9 cellular contexts compared by ENCODE assay signal in genomic region chr3:110881069-110881468, GRCh38.
A peak's percentile ranks its signal among the peaks of the same experiment; 100 is the strongest.
DNase-seq lines count a peak whose midpoint lies in the region; ATAC-seq and TF ChIP-seq lines count a peak whose summit lies in the region.
"Had no signal": no experiment of that assay in that cellular context is flagged by ENCODE, and none has a peak within 500 bp of the region (broad histone marks: within the 10 kb centered on the region; RNA-seq: fewer than 3 reads in every experiment).

No MANE protein-coding gene starts in this region.

- H3K4me1 ChIP-seq in osteoblast (ENCODE audit: insufficient read depth, low read length) (no peaks in the 10 kb centered on the region), Karpas-422 (ENCODE audit: low read length) (no peaks in the 10 kb centered on the region)
- H3K4me1 ChIP-seq: parathyroid adenoma had no signal

- H3K9ac ChIP-seq in Karpas-422 (ENCODE audit: low read length): no peak overlapping the region
- H3K9ac ChIP-seq: parathyroid adenoma had no signal

- H3K79me2 ChIP-seq in osteoblast (ENCODE audit: insufficient read depth, low read length) (no peaks in the 10 kb centered on the region), Karpas-422 (ENCODE audit: low read length) (no peaks in the 10 kb centered on the region)
- H3K79me2 ChIP-seq: parathyroid adenoma had no signal

- peak overlapping the region; percentile 34 for H3K27ac Mint-ChIP-seq in chondrocyte (ENCODE audit: unreplicated experiment)

- peak; percentile 58 for ATAC-seq in Right ventricle myocardium superior (ENCODE audit: poor library complexity)
- ATAC-seq in HG02678 (IDR thresholded peaks at IDR 0.05; ENCODE audit: unreplicated experiment): peak; percentile 75

- DNase-seq in Right ventricle myocardium superior (peak; percentile 59), cardiac septum (ENCODE audit: low spot score) (no peak), NCI-H2081 treated with DMSO at 0.1 percent for 48 hours (lab: John Stamatoyannopoulos, UW) (peak; percentile 69), chondrocyte (ENCODE audit: low spot score) (no peak), osteoblast (ENCODE audit: insufficient read length, low spot score, missing footprints) (peak; percentile 69), Karpas-422 (no peak), activated gamma-delta T cell treated with Interleukin-2 at 50 U/mL for 16 hours (no peak)

- H4K20me1 ChIP-seq in osteoblast (ENCODE audit: insufficient read depth, low read length) (no peaks in the 10 kb centered on the region), Karpas-422 (ENCODE audit: insufficient read depth, low read depth, low read length) (no peaks in the 10 kb centered on the region)

- no peak overlapping the region for H3K4me3 Mint-ChIP-seq in chondrocyte (ENCODE audit: unreplicated experiment)

- H3K36me3 ChIP-seq in osteoblast (ENCODE audit: insufficient read depth, low read length): no peaks in the 10 kb centered on the region
- H3K36me3 ChIP-seq in Karpas-422 (ENCODE audit: insufficient read depth, low read length): no peaks in the 10 kb centered on the region

- H3K4me2 ChIP-seq in osteoblast (ENCODE audit: insufficient read depth, low read length) (peak overlapping the region; percentile 67), Karpas-422 (ENCODE audit: low read depth, low read length, poor library complexity, severe bottlenecking) (no peak overlapping the region)

- TF ChIP-seq CTCF in chondrocyte (IDR thresholded peaks at IDR 0.05) (peak; percentile 50), osteoblast (IDR thresholded peaks at IDR 0.05; ENCODE audit: extremely low read depth, low read depth, low read length) (peak; percentile 19)

- H3K27me3 ChIP-seq in osteoblast (ENCODE audit: insufficient read depth, low read length): no peaks in the 10 kb centered on the region
- H3K27me3 ChIP-seq in Karpas-422 (ENCODE audit: low read length): no peaks in the 10 kb centered on the region

- H3K27ac ChIP-seq in osteoblast (ENCODE audit: low read depth, low read length): no peak overlapping the region
- H3K27ac ChIP-seq in Karpas-422 (ENCODE audit: low read length): no peak overlapping the region
- H3K27ac ChIP-seq: parathyroid adenoma had no signal

- no peaks in the 10 kb centered on the region for H3K27me3 Mint-ChIP-seq in chondrocyte (ENCODE audit: low read depth)

- H3K4me1 Mint-ChIP-seq in chondrocyte (ENCODE audit: low read depth): peaks cover 10% of the 10 kb centered on the region

- H3K9me3 Mint-ChIP-seq in chondrocyte (ENCODE audit: low read depth): no peaks in the 10 kb centered on the region

- H2AFZ ChIP-seq in osteoblast (ENCODE audit: low read length): peak overlapping the region; percentile 35
- no peak overlapping the region for H2AFZ ChIP-seq in Karpas-422 (ENCODE audit: low read length)
- H2AFZ ChIP-seq: parathyroid adenoma had no signal

- peaks cover 3% of the 10 kb centered on the region for H3K36me3 Mint-ChIP-seq in chondrocyte (ENCODE audit: low read depth)

- H3K9me2 ChIP-seq in Karpas-422 (replicated peaks; ENCODE audit: insufficient read depth, low read length): no peaks in the 10 kb centered on the region

- no peak overlapping the region for H3K4me3 ChIP-seq in osteoblast (ENCODE audit: insufficient read depth, low read length)
- no peak overlapping the region for H3K4me3 ChIP-seq in Karpas-422 (ENCODE audit: low read length)

- intact Hi-C loops in Right ventricle myocardium superior (cut with DNase I) (no loop called here), cardiac septum (cut with DNase I) (no loop called here)

- H3K9me3 ChIP-seq in osteoblast (ENCODE audit: low read depth, low read length) (no peaks in the 10 kb centered on the region), Karpas-422 (ENCODE audit: low read length) (peaks cover 5% of the 10 kb centered on the region; the same call in 1 of the 2 replicates)

Comparison
In these comparisons a context has a peak if more than half of its experiments do, and no peak if none do; other contexts are left out.
1. DNase-seq: peak in Right ventricle myocardium superior (single experiment), NCI-H2081 treated with DMSO at 0.1 percent for 48 hours (single experiment) and osteoblast (single experiment); none in cardiac septum (single experiment), chondrocyte (single experiment), Karpas-422 (single experiment) and activated gamma-delta T cell treated with Interleukin-2 at 50 U/mL for 16 hours (single experiment).